In the genomic region with DNA sequence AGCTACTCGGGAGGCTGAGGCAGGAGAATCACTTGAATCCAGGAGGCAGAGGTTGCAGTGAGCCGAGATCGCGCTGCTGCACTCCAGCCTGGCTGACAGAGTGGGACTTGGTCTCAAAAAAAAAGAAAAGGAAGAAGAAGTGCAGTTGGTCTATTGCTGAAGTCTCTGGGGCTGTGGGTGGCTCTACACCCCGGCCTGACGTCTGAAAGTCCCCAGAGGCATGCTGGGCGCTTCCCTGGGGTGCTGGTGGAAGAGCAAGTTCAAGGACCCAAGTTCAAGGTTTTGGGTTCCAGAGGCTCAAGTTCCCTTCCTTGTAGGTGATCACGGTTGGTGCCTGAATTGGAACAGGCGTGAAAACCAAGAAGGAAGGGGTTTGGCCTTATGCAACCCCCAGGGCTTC, we compare ENCODE assay signal across 30 cellular contexts. TPM values are rescaled to one million over a fixed set of nuclear protein-coding genes. Genes with fewer than 3 reads are reported as not detected.
DNase-seq lines count a peak whose midpoint lies in the region; ATAC-seq, FAIRE-seq and TF ChIP-seq lines count a peak whose summit lies in the region.
"Had no signal": no experiment of that assay in that cellular context is flagged by ENCODE, and none has a peak within 500 bp of the region (broad histone marks: within the 10 kb centered on the region; RNA-seq: fewer than 3 reads in every experiment).

No MANE protein-coding gene starts in this region.

- H3K4me3 ChIP-seq in HEK293 (ENCODE audit: low read depth, low read length) (no peak overlapping the region), heart right ventricle (no peak overlapping the region)
- H3K4me3 ChIP-seq: SJSA1 had no signal

- ATAC-seq in activated B cell treated with CpG ODN at 0.5 μM for 24 hours (ENCODE audit: low read depth) = peak; percentile 39
- no peak for ATAC-seq in heart right ventricle
- ATAC-seq: HCT116, T-cell had no signal

- H3K9me3 Mint-ChIP-seq in activated B cell treated with CpG ODN at 0.5 μM for 24 hours = no peaks in the 10 kb centered on the region
- H3K9me3 Mint-ChIP-seq in osteocyte (ENCODE audit: unreplicated experiment) = no peaks in the 10 kb centered on the region
- H3K9me3 Mint-ChIP-seq: T-cell had no signal

- CTCF ChIA-PET in HEK293 (lab: Yijun Ruan, JAX) (no interaction called here), activated B cell treated with CpG ODN at 0.5 μM for 24 hours (lab: Charles Lee) (no interaction called here)

- H3K36me3 Mint-ChIP-seq in activated B cell treated with CpG ODN at 0.5 μM for 24 hours (ENCODE audit: low read depth) (no peaks in the 10 kb centered on the region), osteocyte (ENCODE audit: unreplicated experiment) (no peaks in the 10 kb centered on the region)
- H3K36me3 Mint-ChIP-seq: CD14-positive monocyte, T-cell had no signal

- POLR2A ChIA-PET in HEK293 (lab: Yijun Ruan, JAX) = no interaction called here
- POLR2A ChIA-PET in activated B cell treated with CpG ODN at 0.5 μM for 24 hours (lab: Charles Lee) = no interaction called here

- TF ChIP-seq POLR2A in GM12891 (IDR thresholded peaks at IDR 0.05; ENCODE audit: low read depth, low read length) = no peak

- H3K4me1 ChIP-seq in HEK293 (ENCODE audit: control insufficient read depth, insufficient read depth, low read length) (peaks cover 4% of the 10 kb centered on the region; the same call in 1 of the 2 replicates), heart right ventricle (peaks cover under 1 to 20% (median 9%) of the 10 kb centered on the region in 9 donors)

- H3K9me3 ChIP-seq in HEK293 (ENCODE audit: control insufficient read depth, insufficient read depth, low read depth, low read length) (no peaks in the 10 kb centered on the region), heart right ventricle (no peaks in the 10 kb centered on the region)

- H3K4me1 Mint-ChIP-seq in activated B cell treated with CpG ODN at 0.5 μM for 24 hours (peaks cover 8% of the 10 kb centered on the region), osteocyte (ENCODE audit: unreplicated experiment) (peaks cover 12% of the 10 kb centered on the region)

- H3K4me3 Mint-ChIP-seq in activated B cell treated with CpG ODN at 0.5 μM for 24 hours (no peak overlapping the region), osteocyte (ENCODE audit: unreplicated experiment) (peak overlapping the region; percentile 14)
- H3K4me3 Mint-ChIP-seq: CD14-positive monocyte, T-cell had no signal

- H3K36me3 ChIP-seq in HEK293 (ENCODE audit: control insufficient read depth in 2 of 2, insufficient read depth in 1 of 2, low read length in 2 of 2) = no peaks in the 10 kb centered on the region
- H3K36me3 ChIP-seq in heart right ventricle = no peaks in the 10 kb centered on the region
- H3K36me3 ChIP-seq: SJSA1 had no signal

- H3K27me3 ChIP-seq in heart right ventricle = peaks cover 26 to 48% (median 38%) of the 10 kb centered on the region in 7 donors

- no peak for FAIRE-seq in GM12891 (lab: Jason Lieb, UNC)
- FAIRE-seq: D721Med had no signal

- DNase-seq in CD1c-positive myeloid dendritic cell (ENCODE audit: extremely low spot score) (peak; percentile 24), activated B cell treated with CpG ODN at 0.5 μM for 24 hours (no peak), osteocyte (ENCODE audit: extremely low spot score, unreplicated experiment) (no peak), heart right ventricle (no peak), GM12891 (ENCODE audit: insufficient read length, low spot score) (no peak)
- DNase-seq in stimulated activated CD4-positive, alpha-beta T cell treated with anti-CD3 and anti-CD28 coated beads, Interleukin-2, amount 100 ng/mL, for 24 hours = no peak
- DNase-seq: DMS53; GOT3; Kasumi-1; NCI-H1048; NCI-H1417; NCI-H1694; NCI-H2029 treated with DMSO at 0.1 percent for 48 hours; NCI-H446 treated with DMSO at 0.1 percent for 48 hours; NCI-H526; NCI-H82; NK-92 treated with Interleukin-12 subunit alpha and Interleukin-12 subunit beta, amount 100 ng/mL, for 24 hours; Right ventricle myocardium superior; RPMI8226; T-cell had no signal

- H3K27ac ChIP-seq in HEK293 (ENCODE audit: extremely low read depth, low read depth, low read length) (no peak overlapping the region), heart right ventricle (no peak overlapping the region)
- H3K27ac ChIP-seq: HL-60, SJSA1 had no signal

- H3K27me3 Mint-ChIP-seq in activated B cell treated with CpG ODN at 0.5 μM for 24 hours = peaks cover 10% of the 10 kb centered on the region
- peaks cover 4% of the 10 kb centered on the region for H3K27me3 Mint-ChIP-seq in osteocyte (ENCODE audit: unreplicated experiment)

- intact Hi-C loops in activated B cell treated with CpG ODN at 0.5 μM for 24 hours (cut with micrococcal nuclease) = no loop called here
- intact Hi-C loops in heart right ventricle (cut with DNase I) = loop anchor here in 1 of 10 donors (10.0 kb wide), 1 partner anchor 141 kb away; no protein-coding TSS in a partner anchor

- TF ChIP-seq CTCF in HEK293 (tag by site-specific recombination; IDR thresholded peaks at IDR 0.05) = no peak
- TF ChIP-seq CTCF in activated B cell treated with CpG ODN at 0.5 μM for 24 hours (IDR thresholded peaks at IDR 0.05) = no peak
- no peak for TF ChIP-seq CTCF in osteocyte (IDR thresholded peaks at IDR 0.05)
- no peak for TF ChIP-seq CTCF in heart right ventricle (IDR thresholded peaks at IDR 0.05)

- H3K27ac Mint-ChIP-seq in activated B cell treated with CpG ODN at 0.5 μM for 24 hours (no peak overlapping the region), osteocyte (ENCODE audit: unreplicated experiment) (no peak overlapping the region)
- H3K27ac Mint-ChIP-seq: CD14-positive monocyte, T-cell had no signal

- WGBS in heart right ventricle, 2 donors = 67 to 73% methylated on average over 9 of the region's 9 CpGs

TF ChIP-seq in HEK293, 187 proteins besides CTCF, POLR2A, EP300 and RAD21 (continues in another document):
- TF ChIP-seq, protein P1, sequence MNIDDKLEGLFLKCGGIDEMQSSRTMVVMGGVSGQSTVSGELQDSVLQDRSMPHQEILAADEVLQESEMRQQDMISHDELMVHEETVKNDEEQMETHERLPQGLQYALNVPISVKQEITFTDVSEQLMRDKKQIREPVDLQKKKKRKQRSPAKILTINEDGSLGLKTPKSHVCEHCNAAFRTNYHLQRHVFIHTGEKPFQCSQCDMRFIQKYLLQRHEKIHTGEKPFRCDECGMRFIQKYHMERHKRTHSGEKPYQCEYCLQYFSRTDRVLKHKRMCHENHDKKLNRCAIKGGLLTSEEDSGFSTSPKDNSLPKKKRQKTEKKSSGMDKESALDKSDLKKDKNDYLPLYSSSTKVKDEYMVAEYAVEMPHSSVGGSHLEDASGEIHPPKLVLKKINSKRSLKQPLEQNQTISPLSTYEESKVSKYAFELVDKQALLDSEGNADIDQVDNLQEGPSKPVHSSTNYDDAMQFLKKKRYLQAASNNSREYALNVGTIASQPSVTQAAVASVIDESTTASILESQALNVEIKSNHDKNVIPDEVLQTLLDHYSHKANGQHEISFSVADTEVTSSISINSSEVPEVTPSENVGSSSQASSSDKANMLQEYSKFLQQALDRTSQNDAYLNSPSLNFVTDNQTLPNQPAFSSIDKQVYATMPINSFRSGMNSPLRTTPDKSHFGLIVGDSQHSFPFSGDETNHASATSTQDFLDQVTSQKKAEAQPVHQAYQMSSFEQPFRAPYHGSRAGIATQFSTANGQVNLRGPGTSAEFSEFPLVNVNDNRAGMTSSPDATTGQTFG (tag by site-specific recombination; IDR thresholded peaks at IDR 0.05; ENCODE audit: borderline replicate concordance) = no peak

TF ChIP-seq in GM12891, 5 proteins besides CTCF, POLR2A, EP300 and RAD21:
- TF ChIP-seq SPI1 (IDR thresholded peaks at IDR 0.05; ENCODE audit: low read depth, low read length) = no peak
- TF ChIP-seq POU2F2 (IDR thresholded peaks at IDR 0.05; ENCODE audit: low read depth, low read length) = no peak
- no peak for TF ChIP-seq TAF1 (IDR thresholded peaks at IDR 0.05; ENCODE audit: low read depth, low read length)
- no peak for TF ChIP-seq PAX5 (IDR thresholded peaks at IDR 0.05; ENCODE audit: insufficient read depth, low read length, severe bottlenecking)
- TF ChIP-seq POLR2AphosphoS5 (IDR thresholded peaks at IDR 0.05; ENCODE audit: low read depth, low read length) = no peak

RNA-seq across cellular contexts. Expression of gene HCN2, which starts 3.8 kb away (rescaled TPM):
- total RNA-seq in activated B cell treated with CpG ODN at 0.5 μM for 24 hours = 0.13 and 0.17 TPM in 2 replicates
- 27.2 and 28.3 TPM in 2 replicates for total RNA-seq in osteocyte
- 10 to 100 TPM in 1 of 10 donors, 1 to 10 TPM in 9; 1.9 to 10.7 (median 5.1) TPM for total RNA-seq in heart right ventricle
- 1 to 10 TPM in 1 of 2 donors, under 1 TPM in 1; 0.90 to 4.7 TPM for polyA plus RNA-seq in heart right ventricle
- polyA plus RNA-seq in GM12891 (2012; ENCODE audit: low read depth, missing spikeins) = 0.80 TPM
- total RNA-seq: HT-29 had no signal
- polyA plus RNA-seq: CD14-positive monocyte had no signal

RNA-seq across cellular contexts. Expression of gene BSG, which starts 21.1 kb away (rescaled TPM):
- total RNA-seq in activated B cell treated with CpG ODN at 0.5 μM for 24 hours (150 and 152 TPM in 2 replicates), osteocyte (816 and 859 TPM in 2 replicates), heart right ventricle (1,000 to 10,000 TPM; 1,225 to 2,457 (median 1,705) TPM)
- 1,000 to 10,000 TPM in 1 of 2 donors, 100 to 1,000 TPM in 1; 829 to 5,252 TPM for polyA plus RNA-seq in heart right ventricle
- polyA plus RNA-seq in GM12891 (2012; ENCODE audit: low read depth, missing spikeins) = 184 TPM

RNA-seq across cellular contexts. Expression of gene POLRMT, which starts 39.8 kb away (rescaled TPM):
- total RNA-seq in activated B cell treated with CpG ODN at 0.5 μM for 24 hours = 54.7 and 58.2 TPM in 2 replicates
- 44.6 and 47.6 TPM in 2 replicates for total RNA-seq in osteocyte
- 10 to 100 TPM; 37.2 to 61.7 (median 45.3) TPM for total RNA-seq in heart right ventricle
- polyA plus RNA-seq in heart right ventricle = 100 to 1,000 TPM in 1 of 2 donors, 10 to 100 TPM in 1; 43.2 to 159 TPM
- polyA plus RNA-seq in GM12891 (2012; ENCODE audit: low read depth, missing spikeins) = 33.5 TPM

RNA-seq across cellular contexts. Expression of gene FGF22, which starts 46.2 kb away (rescaled TPM):
- 0.64 and 0.73 TPM in 2 replicates for total RNA-seq in activated B cell treated with CpG ODN at 0.5 μM for 24 hours
- total RNA-seq in osteocyte = 0.81 TPM in 1 of 2 replicates, not detected in the other
- total RNA-seq in heart right ventricle = under 1 TPM in 5 of 10 donors, not detected in 5; 0.20 to 0.36 (median 0.30) TPM
- under 1 TPM; 0.16 to 0.44 TPM for polyA plus RNA-seq in heart right ventricle
- 0.09 TPM for polyA plus RNA-seq in GM12891 (2012; ENCODE audit: low read depth, missing spikeins)
- total RNA-seq: Daoy, G401, M059J, Right ventricle myocardium superior had no signal
- polyA plus RNA-seq: CD14-positive monocyte had no signal

RNA-seq across cellular contexts. Expression of gene GZMM, which starts 49.7 kb away (rescaled TPM):
- total RNA-seq in activated B cell treated with CpG ODN at 0.5 μM for 24 hours = 0.22 TPM in 1 of 2 replicates, not detected in the other
- total RNA-seq in osteocyte = not detected in 2 replicates
- 1 to 10 TPM in 1 of 10 donors, under 1 TPM in 3, not detected in 6; 0.25 to 2.7 (median 0.37) TPM for total RNA-seq in heart right ventricle
- polyA plus RNA-seq in heart right ventricle = under 1 TPM in 1 of 2 donors, not detected in 1; 0.46 TPM
- polyA plus RNA-seq in GM12891 (2012; ENCODE audit: low read depth, missing spikeins) = 0.42 TPM
- total RNA-seq: HT-29, SJSA1 had no signal
